Comparison of ENCODE assay signal across 10 cellular contexts in genomic region chr4:39151120-39151713, GRCh38. TPM values are rescaled to one million over a fixed set of nuclear protein-coding genes. Genes with fewer than 3 reads are reported as not detected.
DNase-seq lines count a peak whose midpoint lies in the region; ATAC-seq lines count a peak whose summit lies in the region.
"Had no signal": no experiment of that assay in that cellular context is flagged by ENCODE, and none has a peak within 500 bp of the region (broad histone marks: within the 10 kb centered on the region; RNA-seq: fewer than 3 reads in every experiment).

No MANE protein-coding gene starts in this region.

- H3K9ac ChIP-seq in BLaER1 treated with 17β-estradiol and CSF1 and Interleukin-3, amounts not matched to agents 10 nM and 100 nM = peak overlapping the region in 3 of 11 experiments; percentile 3 to 38 (median 15); a peak in 1 of 22 replicates
- H3K9ac ChIP-seq in Karpas-422 (ENCODE audit: low read length) = peak overlapping the region; percentile 22; the same call in 1 of the 2 replicates

- ATAC-seq in GM18517 (IDR thresholded peaks at IDR 0.05; ENCODE audit: unreplicated experiment) = no peak

- H3K9me2 ChIP-seq in Karpas-422 (replicated peaks; ENCODE audit: insufficient read depth, low read length) = no peaks in the 10 kb centered on the region

- peak overlapping the region in 7 of 11 experiments; percentile 16 to 76 (median 50); a peak in 14 of 22 replicates for H3K4me2 ChIP-seq in BLaER1 treated with 17β-estradiol and CSF1 and Interleukin-3, amounts not matched to agents 10 nM and 100 nM
- no peak overlapping the region for H3K4me2 ChIP-seq in Karpas-422 (ENCODE audit: low read depth, low read length, poor library complexity, severe bottlenecking)

- DNase-seq in Karpas-422 = no peak
- peak; percentile 32 for DNase-seq in SW480 (ENCODE audit: low spot score)
- DNase-seq in fibroblast of the conjunctiva (ENCODE audit: low read depth) = peak; percentile 26
- DNase-seq in NCI-H2227 treated with DMSO at 0.1 percent for 48 hours (lab: John Stamatoyannopoulos, UW) = no peak
- DNase-seq in NCI-H1105 (lab: John Stamatoyannopoulos, UW) = no peak
- no peak for DNase-seq in T-helper 2 cell
- DNase-seq: Right ventricle myocardium superior had no signal

- H3K4me1 ChIP-seq in BLaER1 treated with 17β-estradiol and CSF1 and Interleukin-3, amounts not matched to agents 10 nM and 100 nM = peaks cover 5 to 22% (median 12%) of the 10 kb centered on the region in 10 experiments; a peak in 14 of 20 replicates
- peaks cover 8% of the 10 kb centered on the region; the same call in 1 of the 2 replicates for H3K4me1 ChIP-seq in Karpas-422 (ENCODE audit: low read length)
- H3K4me1 ChIP-seq: suprapubic skin had no signal

- H3K36me3 ChIP-seq in BLaER1 treated with 17β-estradiol and CSF1 and Interleukin-3, amounts not matched to agents 10 nM and 100 nM = no peaks in the 10 kb centered on the region
- H3K36me3 ChIP-seq in Karpas-422 (ENCODE audit: insufficient read depth, low read length) = no peaks in the 10 kb centered on the region
- H3K36me3 ChIP-seq: suprapubic skin had no signal

- peak overlapping the region in 10 of 11 experiments; percentile 30 to 72 (median 52); a peak in 18 of 22 replicates for H3K27ac ChIP-seq in BLaER1 treated with 17β-estradiol and CSF1 and Interleukin-3, amounts not matched to agents 10 nM and 100 nM
- peak overlapping the region; percentile 86 for H3K27ac ChIP-seq in Karpas-422 (ENCODE audit: low read length)
- H3K27ac ChIP-seq: suprapubic skin had no signal

- H3K4me3 ChIP-seq in BLaER1 treated with 17β-estradiol and CSF1 and Interleukin-3, amounts not matched to agents 10 nM and 100 nM = no peak overlapping the region
- H3K4me3 ChIP-seq in Karpas-422 (ENCODE audit: low read length) = no peak overlapping the region
- H3K4me3 ChIP-seq: suprapubic skin had no signal

- no peaks in the 10 kb centered on the region for H3K79me2 ChIP-seq in Karpas-422 (ENCODE audit: low read length)

- no peaks in the 10 kb centered on the region for H4K20me1 ChIP-seq in BLaER1 treated with 17β-estradiol and CSF1 and Interleukin-3, amounts not matched to agents 10 nM and 100 nM
- no peaks in the 10 kb centered on the region for H4K20me1 ChIP-seq in Karpas-422 (ENCODE audit: insufficient read depth, low read depth, low read length)

- H2AFZ ChIP-seq in Karpas-422 (ENCODE audit: low read length) = no peak overlapping the region

- no peaks in the 10 kb centered on the region for H3K27me3 ChIP-seq in BLaER1 treated with 17β-estradiol and CSF1 and Interleukin-3, amounts not matched to agents 10 nM and 100 nM
- no peaks in the 10 kb centered on the region for H3K27me3 ChIP-seq in Karpas-422 (ENCODE audit: low read length)
- H3K27me3 ChIP-seq: suprapubic skin had no signal

- H3K9me3 ChIP-seq in BLaER1 treated with 17β-estradiol and CSF1 and Interleukin-3, amounts not matched to agents 10 nM and 100 nM (replicated peaks in 1 of 11) = no peaks in the 10 kb centered on the region
- H3K9me3 ChIP-seq in Karpas-422 (ENCODE audit: low read length) = no peaks in the 10 kb centered on the region
- H3K9me3 ChIP-seq: suprapubic skin had no signal

RNA-seq across cellular contexts. Expression of gene WDR19, which starts 31.1 kb away (rescaled TPM):
- 106 and 160 TPM in 2 replicates for total RNA-seq in Karpas-422 (2014; rRNA removed; shearing (Covaris generic); ENCODE audit: low replicate concordance)

Comparison
In these comparisons a context has a peak if more than half of its experiments do, and no peak if none do; other contexts are left out.
1. DNase-seq: peak in SW480 (single experiment) and fibroblast of the conjunctiva (single experiment); none in Karpas-422 (single experiment), NCI-H2227 treated with DMSO at 0.1 percent for 48 hours (single experiment), NCI-H1105 (single experiment) and T-helper 2 cell (0 of 5).